Comparison of ENCODE assay signal across 10 cellular contexts in genomic region chr5:132677191-132677590, GRCh38. TPM values are rescaled to one million over a fixed set of nuclear protein-coding genes. Genes with fewer than 3 reads are reported as not detected.
DNase-seq lines count a peak whose midpoint lies in the region; ATAC-seq and TF ChIP-seq lines count a peak whose summit lies in the region.
"Had no signal": no experiment of that assay in that cellular context is flagged by ENCODE, and none has a peak within 500 bp of the region (broad histone marks: within the 10 kb centered on the region; RNA-seq: fewer than 3 reads in every experiment).

No MANE protein-coding gene starts in this region.

- H2AFZ ChIP-seq in GM23338 = no peak overlapping the region

- H3K4me3 ChIP-seq in GM23338 (no peak overlapping the region), skeletal muscle satellite cell (ENCODE audit: low read length) (no peak overlapping the region), esophagus squamous epithelium (no peak overlapping the region)

- H3K36me3 ChIP-seq in GM23338 (ENCODE audit: insufficient read depth) (no peaks in the 10 kb centered on the region), skeletal muscle satellite cell (ENCODE audit: insufficient read depth, low read length) (no peaks in the 10 kb centered on the region), esophagus squamous epithelium (no peaks in the 10 kb centered on the region)

- H3K27ac ChIP-seq in GM23338 (ENCODE audit: low read depth) = no peak overlapping the region
- H3K27ac ChIP-seq in foreskin keratinocyte = no peak overlapping the region
- no peak overlapping the region for H3K27ac ChIP-seq in esophagus squamous epithelium

- H3K79me2 ChIP-seq in GM23338 (replicated peaks; ENCODE audit: insufficient read depth) = no peaks in the 10 kb centered on the region

- H3K4me3 Mint-ChIP-seq in GM23338 = no peak overlapping the region

- H3K9me3 ChIP-seq in skeletal muscle satellite cell (replicated peaks; ENCODE audit: low read length) = no peaks in the 10 kb centered on the region
- no peaks in the 10 kb centered on the region for H3K9me3 ChIP-seq in esophagus squamous epithelium

- peak overlapping the region; percentile 4 for H3K9ac ChIP-seq in skeletal muscle satellite cell (ENCODE audit: low read depth, low read length)

- peak; percentile 86 for ATAC-seq in GM23338
- peak; percentile 90 for ATAC-seq in SK-N-SH treated with all-trans-retinoic acid at 6 μM for 48 hours
- peak; percentile 82 for ATAC-seq in foreskin keratinocyte
- no peak for ATAC-seq in HG03442 (IDR thresholded peaks at IDR 0.05; ENCODE audit: unreplicated experiment)
- no peak for ATAC-seq in GM21423 (IDR thresholded peaks at IDR 0.05; ENCODE audit: unreplicated experiment)

- H3K9me2 ChIP-seq in GM23338 (ENCODE audit: insufficient read depth) = no peaks in the 10 kb centered on the region

- H3K4me1 Mint-ChIP-seq in GM23338 = peaks cover 6% of the 10 kb centered on the region

- TF ChIP-seq POLR2A in esophagus squamous epithelium (IDR thresholded peaks at IDR 0.05) = no peak

- no peak overlapping the region for H3K27ac Mint-ChIP-seq in GM23338

- WGBS in esophagus squamous epithelium, 2 donors = 51 to 70% methylated on average over 6 to 7 of the region's 7 CpGs

- H3K4me1 ChIP-seq in GM23338 (ENCODE audit: insufficient read depth) (no peaks in the 10 kb centered on the region), foreskin keratinocyte (peaks cover 4% of the 10 kb centered on the region), skeletal muscle satellite cell (ENCODE audit: control insufficient read depth, insufficient read depth, low read length) (peaks cover 44% of the 10 kb centered on the region), esophagus squamous epithelium (peaks cover 0 to 22% (median 8%) of the 10 kb centered on the region in 3 donors)

- H4K20me1 ChIP-seq in GM23338 (replicated peaks; ENCODE audit: insufficient read depth) = no peaks in the 10 kb centered on the region

- H3K27me3 Mint-ChIP-seq in GM23338 (ENCODE audit: insufficient read depth, low read depth, poor library complexity) = no peaks in the 10 kb centered on the region

- no peak overlapping the region for H3K4me2 ChIP-seq in GM23338
- H3K4me2 ChIP-seq in skeletal muscle satellite cell (ENCODE audit: low read length) = no peak overlapping the region

- H3K27me3 ChIP-seq in GM23338 (ENCODE audit: insufficient read depth) (no peaks in the 10 kb centered on the region), foreskin keratinocyte (no peaks in the 10 kb centered on the region), skeletal muscle satellite cell (ENCODE audit: control insufficient read depth, insufficient read depth, low read length) (no peaks in the 10 kb centered on the region), esophagus squamous epithelium (no peaks in the 10 kb centered on the region)

- H3K9me3 Mint-ChIP-seq in GM23338 = no peaks in the 10 kb centered on the region

- TF ChIP-seq CTCF in GM23338 (conservative IDR thresholded peaks at IDR 0.05; ENCODE audit: low read depth in 2 of 2) (peak; percentile 44 to 76), foreskin keratinocyte (conservative IDR thresholded peaks at IDR 0.05) (peak; percentile 19), esophagus squamous epithelium (IDR thresholded peaks at IDR 0.05) (peak in 1 of 6 experiments; percentile 38)

- H3F3A ChIP-seq in GM23338 (replicated peaks; ENCODE audit: low read depth) = no peaks in the 10 kb centered on the region

- intact Hi-C loops in esophagus squamous epithelium (cut with DNase I) = no loop called here

- DNase-seq in GM23338 (ENCODE audit: low spot score) (peak; percentile 31), foreskin keratinocyte (peak; percentile 40 to 70), amygdala (lab: John Stamatoyannopoulos, UW) (no peak), esophagus squamous epithelium (lab: John Stamatoyannopoulos, UW) (no peak)
- DNase-seq: stimulated activated naive CD4-positive, alpha-beta T cell had no signal

- no peaks in the 10 kb centered on the region for H3K36me3 Mint-ChIP-seq in GM23338 (ENCODE audit: low read depth)

TF ChIP-seq in GM23338, 12 proteins besides CTCF, POLR2A, EP300 and RAD21:
- TF ChIP-seq, protein P1, sequence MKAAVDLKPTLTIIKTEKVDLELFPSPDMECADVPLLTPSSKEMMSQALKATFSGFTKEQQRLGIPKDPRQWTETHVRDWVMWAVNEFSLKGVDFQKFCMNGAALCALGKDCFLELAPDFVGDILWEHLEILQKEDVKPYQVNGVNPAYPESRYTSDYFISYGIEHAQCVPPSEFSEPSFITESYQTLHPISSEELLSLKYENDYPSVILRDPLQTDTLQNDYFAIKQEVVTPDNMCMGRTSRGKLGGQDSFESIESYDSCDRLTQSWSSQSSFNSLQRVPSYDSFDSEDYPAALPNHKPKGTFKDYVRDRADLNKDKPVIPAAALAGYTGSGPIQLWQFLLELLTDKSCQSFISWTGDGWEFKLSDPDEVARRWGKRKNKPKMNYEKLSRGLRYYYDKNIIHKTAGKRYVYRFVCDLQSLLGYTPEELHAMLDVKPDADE (IDR thresholded peaks at IDR 0.05) = no peak
- no peak for TF ChIP-seq ZNF114 (CRISPR knock-in tag; IDR thresholded peaks at IDR 0.05)

TF ChIP-seq in SK-N-SH treated with all-trans-retinoic acid at 6 μM for 48 hours, 23 proteins besides CTCF, POLR2A, EP300 and RAD21:
- TF ChIP-seq ZFP3 (CRISPR knock-in tag; IDR thresholded peaks at IDR 0.05) = no peak
- TF ChIP-seq CREB5 (CRISPR knock-in tag; IDR thresholded peaks at IDR 0.05; ENCODE audit: low read depth) = no peak
- TF ChIP-seq ZNF8 (CRISPR knock-in tag; IDR thresholded peaks at IDR 0.05) = no peak
- no peak for TF ChIP-seq CSRNP3 (CRISPR knock-in tag; IDR thresholded peaks at IDR 0.05)
- TF ChIP-seq ESRRG (CRISPR knock-in tag; IDR thresholded peaks at IDR 0.05) = no peak
- TF ChIP-seq ZNF565 (CRISPR knock-in tag; conservative IDR thresholded peaks at IDR 0.05; ENCODE audit: low read depth) = no peak
- no peak for TF ChIP-seq ZNF70 (CRISPR knock-in tag; IDR thresholded peaks at IDR 0.05)
- TF ChIP-seq PATZ1 (CRISPR knock-in tag; IDR thresholded peaks at IDR 0.05; ENCODE audit: borderline replicate concordance) = no peak
- no peak for TF ChIP-seq ISL1 (CRISPR knock-in tag; IDR thresholded peaks at IDR 0.05)
- TF ChIP-seq RARB (CRISPR knock-in tag; IDR thresholded peaks at IDR 0.05) = no peak
- no peak for TF ChIP-seq OSR1 (CRISPR knock-in tag; IDR thresholded peaks at IDR 0.05)
TF ChIP-seq in SK-N-SH treated with all-trans-retinoic acid at 6 μM for 48 hours: peak in this region for 0.

RNA-seq across cellular contexts. Expression of gene IL4, which starts 3.4 kb away (rescaled TPM):
- total RNA-seq in GM23338 (2014; rRNA removed; shearing (Covaris generic)) = not detected in 2 replicates
- not detected in 2 replicates for polyA plus RNA-seq in GM23338 (2016; fragmentation: Nextera tagmentation; extraction: Ambion mirVana)
- total RNA-seq in foreskin keratinocyte = not detected in 2 replicates
- not detected in 2 replicates for polyA plus RNA-seq in foreskin keratinocyte
- not detected in 2 replicates for total RNA-seq in skeletal muscle satellite cell (2012; rRNA removed)
- not detected for total RNA-seq in esophagus squamous epithelium
- polyA plus RNA-seq: adipose tissue had no signal

RNA-seq across cellular contexts. Expression of gene IL13, which starts 19.2 kb away (rescaled TPM):
- not detected in 2 replicates for total RNA-seq in GM23338 (2014; rRNA removed; shearing (Covaris generic))
- polyA plus RNA-seq in GM23338 (2016; fragmentation: Nextera tagmentation; extraction: Ambion mirVana) (not detected in 2 replicates), foreskin keratinocyte (not detected in 2 replicates)
- total RNA-seq in foreskin keratinocyte (not detected in 2 replicates), esophagus squamous epithelium (not detected)
- total RNA-seq in skeletal muscle satellite cell (2012; rRNA removed) = not detected in 2 replicates

Comparison
In these comparisons a context has a peak if more than half of its experiments do, and no peak if none do; other contexts are left out.
1. ATAC-seq: peak in GM23338 (single experiment), SK-N-SH treated with all-trans-retinoic acid at 6 μM for 48 hours (single experiment) and foreskin keratinocyte (single experiment); none in HG03442 (single experiment) and GM21423 (single experiment).
2. DNase-seq: peak in GM23338 (single experiment) and foreskin keratinocyte (2 of 2); none in amygdala (0 of 56) and esophagus squamous epithelium (single experiment).